Comparison of ENCODE assay signal across 20 cellular contexts in genomic region chr4:181509073-181509472, GRCh38.
"Had no signal": no experiment of that assay in that cellular context is flagged by ENCODE, and none has a peak within 500 bp of the region (broad histone marks: within the 10 kb centered on the region; RNA-seq: fewer than 3 reads in every experiment).

No MANE protein-coding gene starts in this region.

- H3K4me3 ChIP-seq: colonic mucosa, gastrocnemius medialis, heart right ventricle, sigmoid colon, skin epidermis, stomach, thoracic aorta, transverse colon had no signal

- ATAC-seq: esophagus mucosa; gastrocnemius medialis; heart right ventricle; left lobe of liver; natural killer cell treated with Interleukin-12 subunit alpha and Interleukin-12 subunit beta and Interleukin-15 and Interleukin-18, amount 100 ng/mL, for 72 hours had no signal

- H3K9me3 ChIP-seq: colonic mucosa, gastrocnemius medialis, heart right ventricle, sigmoid colon, stomach, thoracic aorta, transverse colon had no signal

- H3K27me3 ChIP-seq: colonic mucosa, heart right ventricle, sigmoid colon, stomach had no signal

- H3K36me3 ChIP-seq: colonic mucosa, gastrocnemius medialis, heart right ventricle, sigmoid colon, stomach, thoracic aorta, transverse colon had no signal

- DNase-seq: colonic mucosa; dermis blood vessel endothelial cell; effector CD4-positive, alpha-beta T cell; gastrocnemius medialis; heart right ventricle; hypothalamus; islet precursor cell; mammary epithelial cell; posterior cingulate gyrus; sigmoid colon; stimulated activated CD4-positive, alpha-beta T cell treated with anti-CD3 and anti-CD28 coated beads, Interleukin-2, amount 100 ng/mL, for 24 hours; stimulated activated naive CD4-positive, alpha-beta T cell; stomach; substantia nigra; transverse colon had no signal

- H3K27ac Mint-ChIP-seq: natural killer cell treated with Interleukin-12 subunit alpha and Interleukin-12 subunit beta and Interleukin-15 and Interleukin-18, amount 100 ng/mL, for 72 hours had no signal

- H3K4me3 Mint-ChIP-seq: natural killer cell treated with Interleukin-12 subunit alpha and Interleukin-12 subunit beta and Interleukin-15 and Interleukin-18, amount 100 ng/mL, for 72 hours had no signal

- H3K36me3 Mint-ChIP-seq: natural killer cell treated with Interleukin-12 subunit alpha and Interleukin-12 subunit beta and Interleukin-15 and Interleukin-18, amount 100 ng/mL, for 72 hours had no signal

- H3K4me1 ChIP-seq: colonic mucosa, gastrocnemius medialis, heart right ventricle, sigmoid colon, stomach, transverse colon had no signal

- H3K27me3 Mint-ChIP-seq: natural killer cell treated with Interleukin-12 subunit alpha and Interleukin-12 subunit beta and Interleukin-15 and Interleukin-18, amount 100 ng/mL, for 72 hours had no signal

- H3K27ac ChIP-seq: colonic mucosa, gastrocnemius medialis, heart right ventricle, sigmoid colon, skin epidermis, stomach, thoracic aorta, transverse colon had no signal
